ENCODE assay signal across 8 cellular contexts in genomic region chr3:56753206-56753605, GRCh38. TPM values are rescaled to one million over a fixed set of nuclear protein-coding genes. Genes with fewer than 3 reads are reported as not detected.
DNase-seq lines count a peak whose midpoint lies in the region; ATAC-seq, FAIRE-seq and TF ChIP-seq lines count a peak whose summit lies in the region.

No MANE protein-coding gene starts in this region.

- no peak overlapping the region for H3K4me3 ChIP-seq in lower lobe of right lung

- TF ChIP-seq CTCF in lower lobe of right lung (IDR thresholded peaks at IDR 0.05) = no peak

- peak; percentile 83 for DNase-seq in NOMO-1 treated with DMSO at 0.1 percent for 48 hours (lab: John Stamatoyannopoulos, UW; ENCODE audit: unreplicated experiment)
- no peak for DNase-seq in lower lobe of right lung
- DNase-seq in HTR-8/SVneo (ENCODE audit: insufficient read length, low spot score) = no peak
- DNase-seq in globus pallidus (ENCODE audit: low spot score) = no peak
- DNase-seq in mesenteric fat pad (ENCODE audit: low spot score) = no peak

- FAIRE-seq in HTR-8/SVneo (lab: Jason Lieb, UNC) = no peak

- peaks cover 76% of the 10 kb centered on the region for H3K4me1 ChIP-seq in lower lobe of right lung

- H3K27ac ChIP-seq in lower lobe of right lung = peak overlapping the region; percentile 69

- ATAC-seq in GM18502 (IDR thresholded peaks at IDR 0.05; ENCODE audit: poor library complexity, unreplicated experiment) (peak; percentile 84), GM21786 (IDR thresholded peaks at IDR 0.05; ENCODE audit: unreplicated experiment) (peak; percentile 88), lower lobe of right lung (peak; percentile 57 to 77), GM21367 (IDR thresholded peaks at IDR 0.05; ENCODE audit: unreplicated experiment) (no peak)

- intact Hi-C loops in lower lobe of right lung (cut with DNase I) = no loop called here

- no peaks in the 10 kb centered on the region for H3K27me3 ChIP-seq in lower lobe of right lung (ENCODE audit: low read depth)

- peaks cover 40% of the 10 kb centered on the region for H3K36me3 ChIP-seq in lower lobe of right lung

- no peaks in the 10 kb centered on the region for H3K9me3 ChIP-seq in lower lobe of right lung

RNA-seq across cellular contexts. Expression of gene ARHGEF3, which starts 48.5 kb away (rescaled TPM):
- total RNA-seq in lower lobe of right lung = 48.0 TPM
- 17.0 TPM for total RNA-seq in mesenteric fat pad
